15 cellular contexts compared by ENCODE assay signal in the genomic region with DNA sequence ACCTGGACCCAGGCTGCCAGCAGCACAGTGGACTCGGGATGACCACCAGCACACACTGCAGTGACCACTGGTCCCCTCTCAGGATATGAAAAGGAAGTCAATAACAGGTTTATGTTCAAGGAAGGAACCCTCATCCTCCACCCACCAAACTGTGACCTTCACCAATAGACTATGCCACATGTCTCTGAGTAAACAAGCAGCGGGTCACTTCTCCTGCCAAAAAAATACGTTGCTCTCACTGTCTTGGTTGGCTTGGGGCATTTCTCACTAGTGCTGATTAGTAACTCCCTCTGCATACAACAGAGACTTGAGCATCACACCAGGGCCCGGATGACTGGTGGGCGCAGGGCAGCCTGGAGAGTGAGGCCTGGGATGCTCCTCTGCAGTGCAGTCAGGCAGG. TPM values are rescaled to one million over a fixed set of nuclear protein-coding genes. Genes with fewer than 3 reads are reported as not detected.
A peak's percentile ranks its signal among the peaks of the same experiment; 100 is the strongest.
DNase-seq lines count a peak whose midpoint lies in the region; ATAC-seq, FAIRE-seq and TF ChIP-seq lines count a peak whose summit lies in the region.
"Had no signal": no experiment of that assay in that cellular context is flagged by ENCODE, and none has a peak within 500 bp of the region (broad histone marks: within the 10 kb centered on the region; RNA-seq: fewer than 3 reads in every experiment).

No MANE protein-coding gene starts in this region.

- H3K27ac ChIP-seq in heart right ventricle, result no peak overlapping the region
- H3K27ac ChIP-seq in KMS-11, result peak overlapping the region; percentile 5; the same call in 1 of the 2 replicates
- H3K27ac ChIP-seq in right lobe of liver, result peak overlapping the region in 1 of 3 donors; percentile 68
- H3K27ac ChIP-seq in breast epithelium, result no peak overlapping the region
- H3K27ac ChIP-seq: GM23248 had no signal

- H3K36me3 ChIP-seq in heart right ventricle (peaks cover 7 to 100% (median 94%) of the 10 kb centered on the region in 9 donors), KMS-11 (ENCODE audit: insufficient read depth) (peaks cover 51% of the 10 kb centered on the region; the same call in 1 of the 2 replicates), right lobe of liver (peaks cover 8 to 95% (median 58%) of the 10 kb centered on the region in 4 donors), breast epithelium (peaks cover 18% of the 10 kb centered on the region)

- peak; percentile 66 for DNase-seq in cardiac septum (ENCODE audit: low spot score)
- no peak for DNase-seq in heart right ventricle
- no peak for DNase-seq in right lobe of liver
- DNase-seq in breast epithelium (ENCODE audit: low spot score in 2 of 2), result no peak
- no peak for DNase-seq in urothelium cell line (ENCODE audit: low spot score)
- no peak for DNase-seq in ACHN
- DNase-seq: C1 segment of cervical spinal cord; Caco-2; CD4-positive, alpha-beta T cell; GM23248 had no signal

- H3K27me3 ChIP-seq in heart right ventricle (no peaks in the 10 kb centered on the region), KMS-11 (ENCODE audit: insufficient read depth, low read depth) (no peaks in the 10 kb centered on the region), right lobe of liver (no peaks in the 10 kb centered on the region), breast epithelium (no peaks in the 10 kb centered on the region)

- no peak for FAIRE-seq in urothelium cell line (lab: Jason Lieb, UNC)
- FAIRE-seq: D721Med, G401.6, GM12891 had no signal

- no peak overlapping the region for H3K4me2 ChIP-seq in KMS-11

- WGBS in heart right ventricle, 2 donors, result 83% methylated on average over 5 of the region's 5 CpGs
- 20% methylated on average over 2 of the region's 5 CpGs for WGBS in right lobe of liver (ENCODE audit: insufficient coverage, low coverage, low lambda C conversion rate, missing lambda C conversion rate)

- no peak for TF ChIP-seq CTCF in heart right ventricle (IDR thresholded peaks at IDR 0.05)
- no peak for TF ChIP-seq CTCF in KMS-11 (conservative IDR thresholded peaks at IDR 0.05; ENCODE audit: low read depth, low read length)
- TF ChIP-seq CTCF in right lobe of liver (IDR thresholded peaks at IDR 0.05), result no peak
- no peak for TF ChIP-seq CTCF in breast epithelium (IDR thresholded peaks at IDR 0.05)

- H2AFZ ChIP-seq in KMS-11 (ENCODE audit: low read depth), result no peak overlapping the region
- H2AFZ ChIP-seq: GM23248 had no signal

- intact Hi-C loops in cardiac septum (cut with DNase I), result no loop called here
- intact Hi-C loops in heart right ventricle (cut with DNase I), result no loop called here
- intact Hi-C loops in right lobe of liver (cut with DNase I), result no loop called here
- intact Hi-C loops in breast epithelium (cut with DNase I; ENCODE audit: low total_unique reads), result no loop called here

- ATAC-seq in heart right ventricle (no peak), right lobe of liver (peak; percentile 38 to 83 (median 70))

- H3K4me3 ChIP-seq in heart right ventricle (no peak overlapping the region), KMS-11 (IDR thresholded peaks at IDR 0.05; ENCODE audit: insufficient read depth, low read depth, low read length) (no peak overlapping the region), right lobe of liver (no peak overlapping the region), breast epithelium (no peak overlapping the region)
- H3K4me3 ChIP-seq: GM23248, HAP-1 had no signal

- in situ Hi-C loops in ACHN (cut with HindIII; ENCODE audit: low pct_ligation_motif_present, low pct_unique_long_range_greater_than_20kb, low sequenced_read_pairs), result no loop called here

- no peak overlapping the region for H3K9ac ChIP-seq in KMS-11
- H3K9ac ChIP-seq: GM23248 had no signal

- no peak for TF ChIP-seq POLR2A in right lobe of liver (IDR thresholded peaks at IDR 0.05)
- TF ChIP-seq POLR2A in breast epithelium (IDR thresholded peaks at IDR 0.05), result no peak

- no peaks in the 10 kb centered on the region; the same call in 1 of the 2 replicates for H3K79me2 ChIP-seq in KMS-11 (ENCODE audit: insufficient read depth, low read depth)

- no peaks in the 10 kb centered on the region for H3K9me3 ChIP-seq in heart right ventricle
- H3K9me3 ChIP-seq in right lobe of liver, result no peaks in the 10 kb centered on the region
- no peaks in the 10 kb centered on the region for H3K9me3 ChIP-seq in breast epithelium
- H3K9me3 ChIP-seq: Caco-2, HAP-1 had no signal

- H3K4me1 ChIP-seq in heart right ventricle, result peaks cover 0 to 11% (median 0%) of the 10 kb centered on the region in 9 donors
- H3K4me1 ChIP-seq in KMS-11 (ENCODE audit: low read depth, poor library complexity, severe bottlenecking), result peaks cover 20% of the 10 kb centered on the region
- peaks cover 0 to 35% (median 5%) of the 10 kb centered on the region in 4 donors for H3K4me1 ChIP-seq in right lobe of liver
- no peaks in the 10 kb centered on the region for H3K4me1 ChIP-seq in breast epithelium
- H3K4me1 ChIP-seq: Caco-2, HAP-1 had no signal

- no peaks in the 10 kb centered on the region for H4K20me1 ChIP-seq in KMS-11 (ENCODE audit: insufficient read depth)

RNA-seq across cellular contexts. Expression of a gene that starts 25.9 kb away (rescaled TPM):
- 87.1 TPM for total RNA-seq in cardiac septum
- total RNA-seq in heart right ventricle, result 100 to 1,000 TPM in 9 of 10 donors, 10 to 100 TPM in 1; 98.9 to 154 (median 111) TPM
- polyA plus RNA-seq in heart right ventricle, result 10 to 100 TPM; 36.1 to 70.0 TPM
- 10 to 100 TPM; 38.2 to 74.3 (median 60.1) TPM for total RNA-seq in right lobe of liver
- total RNA-seq in breast epithelium, result 10 to 100 TPM; 53.0 to 83.9 (median 72.3) TPM

Comparison
In these comparisons a context has a peak if more than half of its experiments do, and no peak if none do; other contexts are left out.
1. ATAC-seq: peak in right lobe of liver (4 of 4); none in heart right ventricle (0 of 8).